Comparison of ENCODE assay signal across 22 cellular contexts in the genomic region with DNA sequence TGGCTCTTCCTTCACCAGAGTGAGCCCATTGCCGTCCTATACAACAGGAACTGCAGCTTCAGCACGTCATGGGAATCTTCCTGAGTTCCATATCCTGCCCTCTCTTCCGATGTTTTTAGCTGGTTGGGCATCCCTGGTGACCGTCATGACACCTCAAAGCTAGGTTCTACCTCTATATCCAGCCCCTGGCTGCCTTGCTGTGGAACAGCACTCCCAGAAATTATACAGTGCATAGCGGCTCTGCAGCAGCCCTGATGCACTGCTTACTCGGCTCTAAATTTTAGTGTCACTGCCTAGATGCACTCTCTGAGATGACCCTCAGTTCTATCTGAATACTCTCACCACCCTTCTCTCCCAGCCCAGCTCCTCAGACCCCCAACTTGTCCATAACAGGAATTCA. TPM values are rescaled to one million over a fixed set of nuclear protein-coding genes. Genes with fewer than 3 reads are reported as not detected.
DNase-seq lines count a peak whose midpoint lies in the region; TF ChIP-seq lines count a peak whose summit lies in the region.
"Had no signal": no experiment of that assay in that cellular context is flagged by ENCODE, and none has a peak within 500 bp of the region (broad histone marks: within the 10 kb centered on the region; RNA-seq: fewer than 3 reads in every experiment).

No MANE protein-coding gene starts in this region.

- H4K8ac ChIP-seq in H9 (replicated peaks; ENCODE audit: insufficient read length, low read depth, low read length): no peak overlapping the region

- H3K9me3 Mint-ChIP-seq in Calu3 (ENCODE audit: low read depth, unreplicated experiment) (no peaks in the 10 kb centered on the region), H9 (no peaks in the 10 kb centered on the region), nephron (no peaks in the 10 kb centered on the region)
- H3K9me3 Mint-ChIP-seq: IgD-negative memory B cell had no signal

- peaks cover 40% of the 10 kb centered on the region for H3K4me1 Mint-ChIP-seq in Calu3 (ENCODE audit: low read depth, unreplicated experiment)
- H3K4me1 Mint-ChIP-seq in H9: no peaks in the 10 kb centered on the region
- peaks cover 4% of the 10 kb centered on the region for H3K4me1 Mint-ChIP-seq in nephron
- H3K4me1 Mint-ChIP-seq: CD4-positive, CD25-positive, alpha-beta regulatory T cell had no signal

- H3K9me3 ChIP-seq in H9 (ENCODE audit: control insufficient read depth, low read depth, low read length): no peaks in the 10 kb centered on the region

- TF ChIP-seq CTCF in Calu3 (IDR thresholded peaks at IDR 0.05; ENCODE audit: unreplicated experiment) (no peak), H9 (conservative IDR thresholded peaks at IDR 0.05) (no peak; the same call in 2 of the 3 replicates), brain microvascular endothelial cell (IDR thresholded peaks at IDR 0.05; ENCODE audit: low read depth, low read length, missing control alignments) (peak; percentile 5), nephron (IDR thresholded peaks at IDR 0.05; ENCODE audit: unreplicated experiment in 3 of 3) (no peak)

- H3K4me3 ChIP-seq in brain microvascular endothelial cell (ENCODE audit: low read depth, low read length): no peak overlapping the region

- H2AK5ac ChIP-seq in H9 (ENCODE audit: insufficient read length, low read length): no peak overlapping the region

- H3K56ac ChIP-seq in H9 (ENCODE audit: insufficient read length, low read depth, low read length): no peak overlapping the region

- intact Hi-C loops in Calu3 (cut with micrococcal nuclease; ENCODE audit: unreplicated experiment): no loop called here

- H3K27ac ChIP-seq in H9 (ENCODE audit: insufficient read length, low read depth, low read length) (no peak overlapping the region), brain microvascular endothelial cell (no peak overlapping the region)
- H3K27ac ChIP-seq: RWPE1 had no signal

- peak overlapping the region; percentile 30 for H3K27ac Mint-ChIP-seq in Calu3 (ENCODE audit: unreplicated experiment)
- no peak overlapping the region for H3K27ac Mint-ChIP-seq in H9
- H3K27ac Mint-ChIP-seq in nephron: peak overlapping the region in 2 of 3 experiments; percentile 12 to 16
- H3K27ac Mint-ChIP-seq: CD4-positive, CD25-positive, alpha-beta regulatory T cell; IgD-negative memory B cell had no signal

- no peak overlapping the region for H2BK15ac ChIP-seq in H9 (ENCODE audit: low read depth, low read length)

- H4K5ac ChIP-seq in H9 (ENCODE audit: insufficient read length, low read depth, low read length): no peak overlapping the region

- H3K27me3 Mint-ChIP-seq in Calu3 (ENCODE audit: unreplicated experiment) (no peaks in the 10 kb centered on the region), H9 (ENCODE audit: low read depth) (peaks cover 39% of the 10 kb centered on the region), nephron (ENCODE audit: low read depth) (no peaks in the 10 kb centered on the region)

- H3K79me1 ChIP-seq in H9 (ENCODE audit: insufficient read depth, low read depth, low read length, poor library complexity, severe bottlenecking): no peaks in the 10 kb centered on the region

- no peak overlapping the region for H3K9ac ChIP-seq in H9 (ENCODE audit: extremely low read depth, insufficient read length, low read length)

- H3K4me3 Mint-ChIP-seq in Calu3 (ENCODE audit: low read depth, unreplicated experiment): no peak overlapping the region
- no peak overlapping the region; a peak in 1 of 5 replicates for H3K4me3 Mint-ChIP-seq in H9
- H3K4me3 Mint-ChIP-seq in nephron: no peak overlapping the region
- H3K4me3 Mint-ChIP-seq: CD4-positive, CD25-positive, alpha-beta regulatory T cell; IgD-negative memory B cell had no signal

- H4K20me1 ChIP-seq in H9 (ENCODE audit: control insufficient read depth, insufficient read depth, insufficient read length): no peaks in the 10 kb centered on the region

- H3K4me2 ChIP-seq in H9 (ENCODE audit: insufficient read depth, insufficient read length, low read length): no peak overlapping the region

- H3K79me2 ChIP-seq in H9 (ENCODE audit: insufficient read depth, low read length): no peaks in the 10 kb centered on the region

- no peak overlapping the region for H2BK5ac ChIP-seq in H9 (ENCODE audit: insufficient read length, low read length)

- CTCF ChIA-PET in Calu3 (lab: Charles Lee): no interaction called here

- WGBS in H9 (ENCODE audit: extremely low coverage, insufficient read length, low lambda C conversion rate): no CpG with 5 or more reads among the region's 6 CpGs

- H2AFZ ChIP-seq in H9 (ENCODE audit: low read length): no peak overlapping the region

- no peak overlapping the region for H3T11ph ChIP-seq in H9 (ENCODE audit: low read length)

- no peaks in the 10 kb centered on the region for H3K23me2 ChIP-seq in H9 (ENCODE audit: insufficient read length, low read depth, low read length, poor library complexity, severe bottlenecking)

- H2BK20ac ChIP-seq in H9 (ENCODE audit: low read depth, low read length, poor library complexity, severe bottlenecking): no peak overlapping the region

- H3K4me1 ChIP-seq in H9 (ENCODE audit: insufficient read depth, low read length): no peaks in the 10 kb centered on the region

- no peak overlapping the region for H2BK120ac ChIP-seq in H9 (ENCODE audit: low read depth, low read length, poor library complexity, severe bottlenecking)

- no peaks in the 10 kb centered on the region for H3K36me3 ChIP-seq in brain microvascular endothelial cell (replicated peaks)

- H3K36me3 Mint-ChIP-seq in Calu3 (ENCODE audit: insufficient read depth, unreplicated experiment) (peaks cover 6% of the 10 kb centered on the region), H9 (ENCODE audit: insufficient read depth in 1 of 3, low read depth in 3 of 3) (no peaks in the 10 kb centered on the region), nephron (ENCODE audit: low read depth) (no peaks in the 10 kb centered on the region)
- H3K36me3 Mint-ChIP-seq: CD4-positive, CD25-positive, alpha-beta regulatory T cell; IgD-negative memory B cell had no signal

- H3K14ac ChIP-seq in H9 (ENCODE audit: insufficient read depth, low read length): no peak overlapping the region

- H3K23ac ChIP-seq in H9 (ENCODE audit: insufficient read length, low read depth, low read length): no peak overlapping the region

- no TSS peak for BruUV-seq in Calu3 (replicated peaks; lab: Mats Ljungman, UMichigan)

- no peak for DNase-seq in Calu3
- peak; percentile 40 for DNase-seq in H9
- DNase-seq in brain microvascular endothelial cell: no peak
- no peak for DNase-seq in stimulated activated naive CD4-positive, alpha-beta T cell (lab: John Stamatoyannopoulos, UW)
- no peak for DNase-seq in OCI-M2 (lab: John Stamatoyannopoulos, UW; ENCODE audit: unreplicated experiment)
- DNase-seq in dedifferentiated amniotic fluid mesenchymal stem cell (ENCODE audit: extremely low spot score): no peak
- DNase-seq: CD4-positive, CD25-positive, alpha-beta regulatory T cell; GOT3; NCI-H1092; NCI-H1436; NCI-H187; NCI-H2171 treated with DMSO at 0.1 percent for 48 hours; NCI-H446; NCI-H524 treated with DMSO at 0.1 percent for 48 hours; NCI-H82; NK-92 treated with Interleukin-12 subunit alpha and Interleukin-12 subunit beta, amount 100 ng/mL, for 24 hours; SHP77 had no signal

- in situ Hi-C loops in brain microvascular endothelial cell (cut with HindIII; ENCODE audit: low pct_ligation_motif_present, low sequenced_read_pairs): no loop called here

- H4K91ac ChIP-seq in H9 (ENCODE audit: insufficient read length, low read depth, low read length): no peak overlapping the region

- no peak overlapping the region for H3K18ac ChIP-seq in H9 (ENCODE audit: insufficient read length, low read depth, low read length)

- H2BK12ac ChIP-seq in H9 (ENCODE audit: insufficient read length, low read depth, low read length): no peak overlapping the region

- H3K27me3 ChIP-seq in H9 (ENCODE audit: insufficient read depth, low read length): no peaks in the 10 kb centered on the region
- H3K27me3 ChIP-seq in brain microvascular endothelial cell (replicated peaks): peaks cover 3% of the 10 kb centered on the region

- no peak overlapping the region for H3K4ac ChIP-seq in H9 (ENCODE audit: low read depth, low read length)

RNA-seq across cellular contexts. Expression of a gene that starts 44.3 kb away (rescaled TPM):
- total RNA-seq in Calu3 (2022): 16.6 and 22.8 TPM in 2 replicates
- not detected in 2 replicates for total RNA-seq in H9 (2021)
- total RNA-seq: A172; CD4-positive, CD25-positive, alpha-beta regulatory T cell; SK-MEL-5 had no signal

Comparison
In these comparisons a context has a peak if more than half of its experiments do, and no peak if none do; other contexts are left out.
1. H3K27ac Mint-ChIP-seq: peak in Calu3 (single experiment) and nephron (2 of 3); none in H9 (0 of 3).
2. RNA of a gene that starts 44.3 kb away (total RNA-seq): 16.6 to 22.8 TPM in Calu3; not detected in H9; every median in the first group is over 10 times any median in the second.